ENCODE assay signal across 25 cellular contexts in the genomic region with DNA sequence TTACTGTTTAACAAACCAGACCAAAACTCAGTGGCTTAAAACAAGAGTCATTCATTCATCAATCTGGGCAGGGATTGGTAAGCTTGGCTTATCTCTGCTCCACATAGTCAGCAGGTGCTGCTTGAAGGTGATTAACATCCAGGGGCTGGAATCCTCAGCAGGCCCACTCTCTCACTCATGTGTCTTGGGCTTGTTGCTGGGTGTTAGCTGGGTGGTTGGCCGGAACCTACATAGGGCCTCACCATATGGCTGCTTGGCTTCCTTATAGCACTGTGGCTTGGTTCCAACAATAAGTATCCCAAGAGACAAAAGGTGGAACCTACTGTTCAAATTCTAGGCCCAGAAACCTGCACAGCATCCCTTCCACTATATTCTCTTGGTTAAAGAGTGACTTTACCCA.
"Had no signal": no experiment of that assay in that cellular context is flagged by ENCODE, and none has a peak within 500 bp of the region (broad histone marks: within the 10 kb centered on the region; RNA-seq: fewer than 3 reads in every experiment).

No MANE protein-coding gene starts in this region.

- H3K4me3 Mint-ChIP-seq: dendritic cell treated with granulocyte-macrophage colony-stimulating factor and Interleukin-4, amounts not matched to agents 40 ng/mL and 50 ng/mL, for 4 days; immature natural killer cell; memory B cell; naive thymus-derived CD4-positive, alpha-beta T cell; nephron; neural progenitor cell had no signal

- H3K27me3 Mint-ChIP-seq: dendritic cell treated with granulocyte-macrophage colony-stimulating factor and Interleukin-4, amounts not matched to agents 40 ng/mL and 50 ng/mL, for 4 days had no signal

- H3K4me1 Mint-ChIP-seq: immature natural killer cell, memory B cell, neural progenitor cell had no signal

- H3K36me3 Mint-ChIP-seq: immature natural killer cell, neural progenitor cell had no signal

- DNase-seq: colonic mucosa; effector CD8-positive, alpha-beta T cell; esophagus squamous epithelium; foreskin melanocyte; hypothalamus; immature natural killer cell; islet precursor cell; kidney glomerular epithelial cell; left ventricle myocardium superior; lower lobe of right lung; naive thymus-derived CD4-positive, alpha-beta T cell; nucleus accumbens; stimulated activated CD4-positive, alpha-beta T cell treated with anti-CD3 and anti-CD28 coated beads, Interleukin-12 subunit alpha, Interleukin-12 subunit beta, amount 100 ng/mL, for 4 hours; stimulated activated CD4-positive, alpha-beta T cell treated with anti-CD3 and anti-CD28 coated beads, Interleukin-1b, Interleukin-23, amount 100 ng/mL, for 48 hours; stimulated activated CD4-positive, alpha-beta T cell treated with anti-CD3 and anti-CD28 coated beads, Interleukin-4, amount 100 ng/mL, for 1 hour; stimulated activated CD8-positive, alpha-beta memory T cell treated with anti-CD3 and anti-CD28 coated beads, Interleukin-4, amount 100 ng/mL, for 48 hours; stimulated activated naive CD4-positive, alpha-beta T cell treated with Interleukin-2 at 50 U/mL for 16 hours; stomach; thyroid gland; trophoblast cell had no signal

- H3K27ac Mint-ChIP-seq: dendritic cell treated with granulocyte-macrophage colony-stimulating factor and Interleukin-4, amounts not matched to agents 40 ng/mL and 50 ng/mL, for 4 days; immature natural killer cell; memory B cell; naive thymus-derived CD4-positive, alpha-beta T cell; nephron; neural progenitor cell had no signal

- H3K9me3 Mint-ChIP-seq: dendritic cell treated with granulocyte-macrophage colony-stimulating factor and Interleukin-4, amounts not matched to agents 40 ng/mL and 50 ng/mL, for 4 days; memory B cell; neural progenitor cell had no signal

- ATAC-seq: left ventricle myocardium superior; lower lobe of right lung; naive thymus-derived CD4-positive, alpha-beta T cell; sciatic nerve had no signal
